20 cellular contexts compared by ENCODE assay signal in genomic region chr4:158131037-158131436, GRCh38. TPM values are rescaled to one million over a fixed set of nuclear protein-coding genes. Genes with fewer than 3 reads are reported as not detected.
DNase-seq lines count a peak whose midpoint lies in the region; ATAC-seq and TF ChIP-seq lines count a peak whose summit lies in the region.
"Had no signal": no experiment of that assay in that cellular context is flagged by ENCODE, and none has a peak within 500 bp of the region (broad histone marks: within the 10 kb centered on the region; RNA-seq: fewer than 3 reads in every experiment).

No MANE protein-coding gene starts in this region.

- H3K27ac Mint-ChIP-seq in HFFc6 = no peak overlapping the region
- no peak overlapping the region for H3K27ac Mint-ChIP-seq in activated CD4-positive, alpha-beta T cell treated with anti-CD3 and anti-CD28 coated beads, Interleukin-2, amount 10 ng/mL, durations not matched to agents 7 days and 5 days
- H3K27ac Mint-ChIP-seq: activated CD4-positive, alpha-beta memory T cell treated with anti-CD3 and anti-CD28 coated beads for 36 hours; activated naive CD4-positive, alpha-beta T cell treated with anti-CD3 and anti-CD28 coated beads for 36 hours; stimulated activated effector memory CD8-positive, alpha-beta T cell treated with anti-CD3 and anti-CD28 coated beads, Interleukin-12 subunit alpha, Interleukin-12 subunit beta, amount 100 ng/mL, for 72 hours had no signal

- no peak overlapping the region for H2AK5ac ChIP-seq in mesenchymal stem cell (ENCODE audit: low read length, severe bottlenecking)

- no peaks in the 10 kb centered on the region for H3K27me3 Mint-ChIP-seq in HFFc6 (ENCODE audit: insufficient read depth)
- H3K27me3 Mint-ChIP-seq in activated CD4-positive, alpha-beta T cell treated with anti-CD3 and anti-CD28 coated beads, Interleukin-2, amount 10 ng/mL, durations not matched to agents 7 days and 5 days = peaks cover 2% of the 10 kb centered on the region
- H3K27me3 Mint-ChIP-seq: activated CD4-positive, alpha-beta memory T cell treated with anti-CD3 and anti-CD28 coated beads for 36 hours had no signal

- H2BK15ac ChIP-seq in mesenchymal stem cell (ENCODE audit: low read depth, poor library complexity, severe bottlenecking) = no peak overlapping the region

- POLR2A ChIA-PET in activated CD4-positive, alpha-beta T cell treated with anti-CD3 and anti-CD28 coated beads, Interleukin-2, amount 10 ng/mL, durations not matched to agents 7 days and 5 days (lab: Charles Lee) = no interaction called here

- H3K36me3 ChIP-seq in mesenchymal stem cell (ENCODE audit: control insufficient read depth in 1 of 2, insufficient read depth in 2 of 2, low read depth in 1 of 2, low read length in 2 of 2) = peaks cover 0 to 52% of the 10 kb centered on the region in 2 experiments
- H3K36me3 ChIP-seq: prostate gland had no signal

- no peak overlapping the region for H3K27ac ChIP-seq in mesenchymal stem cell (ENCODE audit: low read length, poor library complexity, severe bottlenecking)
- H3K27ac ChIP-seq: epithelial cell of prostate, KMS-11, prostate gland had no signal

- no peaks in the 10 kb centered on the region for H3K27me3 ChIP-seq in mesenchymal stem cell (ENCODE audit: control insufficient read depth in 1 of 2, insufficient read depth in 1 of 2, low read length in 2 of 2)

- no peak overlapping the region for H3K4me3 Mint-ChIP-seq in HFFc6
- H3K4me3 Mint-ChIP-seq in activated CD4-positive, alpha-beta T cell treated with anti-CD3 and anti-CD28 coated beads, Interleukin-2, amount 10 ng/mL, durations not matched to agents 7 days and 5 days = no peak overlapping the region
- H3K4me3 Mint-ChIP-seq: activated CD4-positive, alpha-beta memory T cell treated with anti-CD3 and anti-CD28 coated beads for 36 hours; activated naive CD4-positive, alpha-beta T cell treated with anti-CD3 and anti-CD28 coated beads for 36 hours; stimulated activated effector memory CD8-positive, alpha-beta T cell treated with anti-CD3 and anti-CD28 coated beads, Interleukin-12 subunit alpha, Interleukin-12 subunit beta, amount 100 ng/mL, for 72 hours had no signal

- no peaks in the 10 kb centered on the region for H3K9me3 ChIP-seq in mesenchymal stem cell (ENCODE audit: control insufficient read depth, low read length)
- H3K9me3 ChIP-seq: prostate gland had no signal

- no peak overlapping the region for H2BK120ac ChIP-seq in mesenchymal stem cell (ENCODE audit: low read depth, low read length)

- no peaks in the 10 kb centered on the region for H3K9me3 Mint-ChIP-seq in HFFc6
- no peaks in the 10 kb centered on the region for H3K9me3 Mint-ChIP-seq in activated CD4-positive, alpha-beta T cell treated with anti-CD3 and anti-CD28 coated beads, Interleukin-2, amount 10 ng/mL, durations not matched to agents 7 days and 5 days
- H3K9me3 Mint-ChIP-seq: activated CD4-positive, alpha-beta memory T cell treated with anti-CD3 and anti-CD28 coated beads for 36 hours; activated naive CD4-positive, alpha-beta T cell treated with anti-CD3 and anti-CD28 coated beads for 36 hours had no signal

- CTCF ChIA-PET in activated CD4-positive, alpha-beta T cell treated with anti-CD3 and anti-CD28 coated beads, Interleukin-2, amount 10 ng/mL, durations not matched to agents 7 days and 5 days (lab: Charles Lee) = interaction anchor here (0.5 kb wide), 1 partner anchor 145 kb away, joined by 5 read pairs; no protein-coding TSS in a partner anchor

- TF ChIP-seq CTCF in AG09309 (IDR thresholded peaks at IDR 0.05; ENCODE audit: control insufficient read depth, insufficient read depth, low read depth, low read length, missing control alignments) = no peak
- TF ChIP-seq CTCF in HFFc6 (IDR thresholded peaks at IDR 0.05) = no peak

- no peak overlapping the region for H2AFZ ChIP-seq in mesenchymal stem cell (ENCODE audit: low read depth, low read length)

- 79% methylated on average over 1 of the region's 1 CpG for WGBS in mesenchymal stem cell

- H3K79me1 ChIP-seq in mesenchymal stem cell (replicated peaks; ENCODE audit: low read length, poor library complexity, severe bottlenecking) = peaks cover 1% of the 10 kb centered on the region

- no peaks in the 10 kb centered on the region for H3K4me1 ChIP-seq in mesenchymal stem cell (ENCODE audit: control insufficient read depth, insufficient read depth, low read depth, low read length)
- H3K4me1 ChIP-seq: prostate gland had no signal

- no peak overlapping the region for H3K4me2 ChIP-seq in mesenchymal stem cell (ENCODE audit: low read length, poor library complexity, severe bottlenecking)
- H3K4me2 ChIP-seq: KMS-11 had no signal

- no peak overlapping the region for H3K4ac ChIP-seq in mesenchymal stem cell (ENCODE audit: low read depth in 1 of 2, low read length in 2 of 2)

- DNase-seq in AG09309 (ENCODE audit: low read depth) (peak; percentile 55), HFFc6 (peak; percentile 36), fibroblast of peridontal ligament (ENCODE audit: extremely low read depth) (peak; percentile 93), mesenchymal stem cell (no peak), NCI-H345 (lab: John Stamatoyannopoulos, UW) (no peak), NCI-H2227 (lab: John Stamatoyannopoulos, UW; ENCODE audit: unreplicated experiment) (no peak)
- DNase-seq in activated CD4-positive, alpha-beta T cell treated with anti-CD3 and anti-CD28 coated beads, Interleukin-2, amount 10 ng/mL, durations not matched to agents 7 days and 5 days = no peak
- DNase-seq: ACHN; activated CD4-positive, alpha-beta memory T cell treated with anti-CD3 and anti-CD28 coated beads for 36 hours; activated naive CD4-positive, alpha-beta T cell treated with anti-CD3 and anti-CD28 coated beads for 36 hours; head of caudate nucleus; NCI-H524 treated with DMSO at 0.1 percent for 48 hours; T-helper 1 cell; trophoblast cell had no signal

- H4K91ac ChIP-seq in mesenchymal stem cell (ENCODE audit: low read length) = no peak overlapping the region

- no peak for ATAC-seq in GM21390 (IDR thresholded peaks at IDR 0.05; ENCODE audit: unreplicated experiment)
- ATAC-seq: stimulated activated effector memory CD8-positive, alpha-beta T cell treated with anti-CD3 and anti-CD28 coated beads, Interleukin-12 subunit alpha, Interleukin-12 subunit beta, amount 100 ng/mL, for 72 hours had no signal

- H2BK12ac ChIP-seq in mesenchymal stem cell (ENCODE audit: low read length in 2 of 2) = no peak overlapping the region

- H3K14ac ChIP-seq in mesenchymal stem cell (ENCODE audit: low read length in 2 of 2) = no peak overlapping the region

- H3K4me1 Mint-ChIP-seq in HFFc6 (ENCODE audit: low read depth) = peaks cover 23% of the 10 kb centered on the region
- H3K4me1 Mint-ChIP-seq in activated CD4-positive, alpha-beta T cell treated with anti-CD3 and anti-CD28 coated beads, Interleukin-2, amount 10 ng/mL, durations not matched to agents 7 days and 5 days = no peaks in the 10 kb centered on the region
- H3K4me1 Mint-ChIP-seq: stimulated activated effector memory CD8-positive, alpha-beta T cell treated with anti-CD3 and anti-CD28 coated beads, Interleukin-12 subunit alpha, Interleukin-12 subunit beta, amount 100 ng/mL, for 72 hours had no signal

- no peak overlapping the region for H3K23ac ChIP-seq in mesenchymal stem cell (ENCODE audit: low read length in 2 of 2)

- no peak overlapping the region for H4K8ac ChIP-seq in mesenchymal stem cell (ENCODE audit: low read length)

- H2BK5ac ChIP-seq in mesenchymal stem cell (ENCODE audit: low read depth, low read length, poor library complexity, severe bottlenecking) = no peak overlapping the region

- H3K9ac ChIP-seq in mesenchymal stem cell (ENCODE audit: low read length) = peak overlapping the region; percentile 61
- H3K9ac ChIP-seq: KMS-11 had no signal

- no peak overlapping the region for H3K4me3 ChIP-seq in AG09309 (ENCODE audit: control insufficient read depth, low read depth, low read length)
- peak overlapping the region in 1 of 2 experiments; percentile 26 for H3K4me3 ChIP-seq in mesenchymal stem cell (ENCODE audit: insufficient read depth in 1 of 2, low read depth in 1 of 2, low read length in 2 of 2)
- H3K4me3 ChIP-seq: coronary artery, prostate gland had no signal

- H3K36me3 Mint-ChIP-seq in HFFc6 (ENCODE audit: low read depth) = no peaks in the 10 kb centered on the region
- H3K36me3 Mint-ChIP-seq in activated CD4-positive, alpha-beta T cell treated with anti-CD3 and anti-CD28 coated beads, Interleukin-2, amount 10 ng/mL, durations not matched to agents 7 days and 5 days (ENCODE audit: low read depth) = no peaks in the 10 kb centered on the region
- H3K36me3 Mint-ChIP-seq: activated CD4-positive, alpha-beta memory T cell treated with anti-CD3 and anti-CD28 coated beads for 36 hours; stimulated activated effector memory CD8-positive, alpha-beta T cell treated with anti-CD3 and anti-CD28 coated beads, Interleukin-12 subunit alpha, Interleukin-12 subunit beta, amount 100 ng/mL, for 72 hours had no signal

- no peak overlapping the region for H3K18ac ChIP-seq in mesenchymal stem cell (ENCODE audit: low read depth in 1 of 2, low read length in 2 of 2)

RNA-seq across cellular contexts. Expression of gene GASK1B, which starts 41.8 kb away (rescaled TPM):
- total RNA-seq in HFFc6 (2021; fragmentation: NEBNext Ultra II Directional; extraction: Animal tissue kit (Norgen Biotek cat#: 25700)) = 1 to 10 TPM; 1.7 to 8.5 (median 6.9) TPM
- 34.3 TPM for polyA plus RNA-seq in mesenchymal stem cell (2013, experiment 1 of 2)
- polyA plus RNA-seq in mesenchymal stem cell (2013, experiment 2 of 2) = 34.9 TPM
- total RNA-seq in activated CD4-positive, alpha-beta T cell treated with anti-CD3 and anti-CD28 coated beads, Interleukin-2, amount 10 ng/mL, durations not matched to agents 7 days and 5 days = not detected
- total RNA-seq: activated CD4-positive, alpha-beta memory T cell treated with anti-CD3 and anti-CD28 coated beads for 36 hours; activated naive CD4-positive, alpha-beta T cell treated with anti-CD3 and anti-CD28 coated beads for 36 hours had no signal

Comparison
In these comparisons a context has a peak if more than half of its experiments do, and no peak if none do; other contexts are left out.
1. DNase-seq: peak in AG09309 (single experiment), HFFc6 (single experiment) and fibroblast of peridontal ligament (single experiment); none in mesenchymal stem cell (single experiment), NCI-H345 (single experiment), NCI-H2227 (single experiment) and activated CD4-positive, alpha-beta T cell treated with anti-CD3 and anti-CD28 coated beads, Interleukin-2, amount 10 ng/mL, durations not matched to agents 7 days and 5 days (single experiment).